8 cellular contexts compared by ENCODE assay signal in genomic region chr5:54883374-54884194, GRCh38.
A peak's percentile ranks its signal among the peaks of the same experiment; 100 is the strongest.
DNase-seq lines count a peak whose midpoint lies in the region; ATAC-seq and TF ChIP-seq lines count a peak whose summit lies in the region.

No MANE protein-coding gene starts in this region.

- no peak for TF ChIP-seq CTCF in AG09309 (IDR thresholded peaks at IDR 0.05; ENCODE audit: control insufficient read depth, insufficient read depth, low read depth, low read length, missing control alignments)
- TF ChIP-seq CTCF in epithelial cell of esophagus (IDR thresholded peaks at IDR 0.05; ENCODE audit: insufficient read depth, low read depth, low read length, missing control alignments) = no peak

- H3K27ac ChIP-seq in aorta (ENCODE audit: low read depth in 1 of 2, low read length in 2 of 2) = no peak overlapping the region

- DNase-seq in AG09309 (ENCODE audit: low read depth) (no peak), NCI-H82 (lab: John Stamatoyannopoulos, UW) (peak; percentile 76), epithelial cell of esophagus (ENCODE audit: low read depth) (peak; percentile 64), mucosa of gallbladder (ENCODE audit: low spot score) (peak; percentile 40), aorta (peak; percentile 69 to 86)
- DNase-seq in activated effector memory CD4-positive, alpha-beta T cell treated with Interleukin-2 at 50 U/mL for 16 hours = no peak

- H3K9me3 ChIP-seq in aorta (ENCODE audit: control insufficient read depth, low read length) = no peaks in the 10 kb centered on the region

- 2 to 3% methylated on average over 59 to 75 of the region's 75 CpGs for WGBS in aorta, 2 donors

- H3K4me1 ChIP-seq in aorta (ENCODE audit: control insufficient read depth in 1 of 2, insufficient read depth in 2 of 2, low read length in 2 of 2) = no peaks in the 10 kb centered on the region

- intact Hi-C loops in aorta (cut with DNase I) = no loop called here

- no peaks in the 10 kb centered on the region for H3K27me3 ChIP-seq in aorta (ENCODE audit: control insufficient read depth in 1 of 2, insufficient read depth in 2 of 2, low read length in 1 of 2)

- no peaks in the 10 kb centered on the region for H3K36me3 ChIP-seq in aorta (ENCODE audit: control insufficient read depth in 1 of 2, insufficient read depth in 2 of 2, low read length in 1 of 2)

- peak; percentile 71 for ATAC-seq in aorta (ENCODE audit: low FRiP score)
- ATAC-seq in HG02763 (IDR thresholded peaks at IDR 0.05; ENCODE audit: unreplicated experiment) = no peak
- ATAC-seq in GM18517 (IDR thresholded peaks at IDR 0.05; ENCODE audit: unreplicated experiment) = no peak

- peak overlapping the region; percentile 30 for H3K4me3 ChIP-seq in AG09309 (ENCODE audit: control insufficient read depth, low read depth, low read length)
- H3K4me3 ChIP-seq in epithelial cell of esophagus (ENCODE audit: low read length) = peak overlapping the region; percentile 41
- peak overlapping the region; percentile 11 to 46 for H3K4me3 ChIP-seq in aorta (ENCODE audit: low read length in 2 of 2)

Comparison
In these comparisons a context has a peak if more than half of its experiments do, and no peak if none do; other contexts are left out.
1. DNase-seq: peak in NCI-H82 (single experiment), epithelial cell of esophagus (single experiment), mucosa of gallbladder (single experiment) and aorta (2 of 2); none in AG09309 (single experiment) and activated effector memory CD4-positive, alpha-beta T cell treated with Interleukin-2 at 50 U/mL for 16 hours (single experiment).
2. Peak in every context shown above with its lines, with median percentiles within 50 percentile points of each other: H3K4me3 ChIP-seq.